3 cellular contexts compared by ENCODE assay signal in genomic region chrY:56685381-56685780, GRCh38.
A peak's percentile ranks its signal among the peaks of the same experiment; 100 is the strongest.
TF ChIP-seq lines count a peak whose summit lies in the region.
"Not testable (repeated sequence)": the region's sequence is repeated elsewhere in the genome, so short reads cannot be mapped to it uniquely, and the experiment has no call there.

No MANE protein-coding gene starts in this region.

TF ChIP-seq in A549, 52 proteins besides CTCF, POLR2A, EP300 and RAD21:
- TF ChIP-seq ZNF302 (CRISPR knock-in tag; IDR thresholded peaks at IDR 0.05), result peak; percentile 68; the same call in 1 of the 2 replicates
TF ChIP-seq in A549: peak in this region for 1; not testable (repeated sequence) for 51.

TF ChIP-seq in GM12878, 131 proteins besides CTCF, POLR2A, EP300 and RAD21:
- TF ChIP-seq IRF5 (IDR thresholded peaks at IDR 0.05; ENCODE audit: borderline replicate concordance) (peak; percentile 60; the same call in 1 of the 2 replicates), FOXK2 (IDR thresholded peaks at IDR 0.05) (peak; percentile 54; the same call in 1 of the 2 replicates)

TF ChIP-seq in HepG2, 621 proteins besides CTCF, POLR2A, EP300 and RAD21:
- TF ChIP-seq PLRG1 (conservative IDR thresholded peaks at IDR 0.05) (peak; percentile 100; the same call in 1 of the 2 replicates), FOXA1 (IDR thresholded peaks at IDR 0.05) (peak; percentile 58), RAD51 (IDR thresholded peaks at IDR 0.05; ENCODE audit: borderline replicate concordance) (peak; percentile 32; the same call in 1 of the 2 replicates), SOX6 (IDR thresholded peaks at IDR 0.05) (peak; percentile 92; the same call in 1 of the 2 replicates), PHB2 (IDR thresholded peaks at IDR 0.05; ENCODE audit: partially characterized antibody) (peak; percentile 100), NFRKB (IDR thresholded peaks at IDR 0.05) (peak; percentile 78), ATF7 (IDR thresholded peaks at IDR 0.05) (peak; percentile 44), PRDM15 (CRISPR knock-in tag; IDR thresholded peaks at IDR 0.05) (0 out of 2 replicates have a peak, but pooled peaks have one; percentile 59), MNT (IDR thresholded peaks at IDR 0.05) (peak; percentile 43), FOXP1 (IDR thresholded peaks at IDR 0.05) (peak; percentile 83), JUNB (CRISPR knock-in tag; IDR thresholded peaks at IDR 0.05; ENCODE audit: borderline replicate concordance) (peak; percentile 51; the same call in 1 of the 2 replicates), IKZF1 (IDR thresholded peaks at IDR 0.05) (peak; percentile 97), SP1 (IDR thresholded peaks at IDR 0.05) (0 out of 2 replicates have a peak, but pooled peaks have one; percentile 46), LCORL (IDR thresholded peaks at IDR 0.05) (peak; percentile 83), ZNF282 (IDR thresholded peaks at IDR 0.05; ENCODE audit: partially characterized antibody) (peak; percentile 99), FOXK2 (IDR thresholded peaks at IDR 0.05) (peak; percentile 62), ATM (IDR thresholded peaks at IDR 0.05; ENCODE audit: borderline replicate concordance) (peak; percentile 91), ZBTB40 (IDR thresholded peaks at IDR 0.05) (peak; percentile 58), NBN (conservative IDR thresholded peaks at IDR 0.05) (peak; percentile 98), TFDP1 (CRISPR knock-in tag; IDR thresholded peaks at IDR 0.05; ENCODE audit: borderline replicate concordance) (0 out of 2 replicates have a peak, but pooled peaks have one; percentile 22), NONO (IDR thresholded peaks at IDR 0.05) (peak; percentile 99; the same call in 1 of the 2 replicates), ARNT (IDR thresholded peaks at IDR 0.05) (peak; percentile 97), SCMH1 (CRISPR knock-in tag; IDR thresholded peaks at IDR 0.05; ENCODE audit: borderline replicate concordance) (0 out of 2 replicates have a peak, but pooled peaks have one; percentile 49)
- not testable (repeated sequence) for TF ChIP-seq FOXA1 (CRISPR knock-in tag; IDR thresholded peaks at IDR 0.05); SOX6 (CRISPR knock-in tag; IDR thresholded peaks at IDR 0.05); ATF7 (CRISPR knock-in tag; IDR thresholded peaks at IDR 0.05); FOXP1 (CRISPR knock-in tag; IDR thresholded peaks at IDR 0.05); SP1 (CRISPR knock-in tag; IDR thresholded peaks at IDR 0.05); LCORL (CRISPR knock-in tag; IDR thresholded peaks at IDR 0.05); ZBTB40 (CRISPR knock-in tag; IDR thresholded peaks at IDR 0.05); NONO (CRISPR knock-in tag; conservative IDR thresholded peaks at IDR 0.05)
- TF ChIP-seq, protein P1, sequence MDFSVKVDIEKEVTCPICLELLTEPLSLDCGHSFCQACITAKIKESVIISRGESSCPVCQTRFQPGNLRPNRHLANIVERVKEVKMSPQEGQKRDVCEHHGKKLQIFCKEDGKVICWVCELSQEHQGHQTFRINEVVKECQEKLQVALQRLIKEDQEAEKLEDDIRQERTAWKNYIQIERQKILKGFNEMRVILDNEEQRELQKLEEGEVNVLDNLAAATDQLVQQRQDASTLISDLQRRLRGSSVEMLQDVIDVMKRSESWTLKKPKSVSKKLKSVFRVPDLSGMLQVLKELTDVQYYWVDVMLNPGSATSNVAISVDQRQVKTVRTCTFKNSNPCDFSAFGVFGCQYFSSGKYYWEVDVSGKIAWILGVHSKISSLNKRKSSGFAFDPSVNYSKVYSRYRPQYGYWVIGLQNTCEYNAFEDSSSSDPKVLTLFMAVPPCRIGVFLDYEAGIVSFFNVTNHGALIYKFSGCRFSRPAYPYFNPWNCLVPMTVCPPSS (IDR thresholded peaks at IDR 0.05), result peak; percentile 99
TF ChIP-seq in HepG2: peak in this region for 24; not testable (repeated sequence) for 597.
